In the genomic region with DNA sequence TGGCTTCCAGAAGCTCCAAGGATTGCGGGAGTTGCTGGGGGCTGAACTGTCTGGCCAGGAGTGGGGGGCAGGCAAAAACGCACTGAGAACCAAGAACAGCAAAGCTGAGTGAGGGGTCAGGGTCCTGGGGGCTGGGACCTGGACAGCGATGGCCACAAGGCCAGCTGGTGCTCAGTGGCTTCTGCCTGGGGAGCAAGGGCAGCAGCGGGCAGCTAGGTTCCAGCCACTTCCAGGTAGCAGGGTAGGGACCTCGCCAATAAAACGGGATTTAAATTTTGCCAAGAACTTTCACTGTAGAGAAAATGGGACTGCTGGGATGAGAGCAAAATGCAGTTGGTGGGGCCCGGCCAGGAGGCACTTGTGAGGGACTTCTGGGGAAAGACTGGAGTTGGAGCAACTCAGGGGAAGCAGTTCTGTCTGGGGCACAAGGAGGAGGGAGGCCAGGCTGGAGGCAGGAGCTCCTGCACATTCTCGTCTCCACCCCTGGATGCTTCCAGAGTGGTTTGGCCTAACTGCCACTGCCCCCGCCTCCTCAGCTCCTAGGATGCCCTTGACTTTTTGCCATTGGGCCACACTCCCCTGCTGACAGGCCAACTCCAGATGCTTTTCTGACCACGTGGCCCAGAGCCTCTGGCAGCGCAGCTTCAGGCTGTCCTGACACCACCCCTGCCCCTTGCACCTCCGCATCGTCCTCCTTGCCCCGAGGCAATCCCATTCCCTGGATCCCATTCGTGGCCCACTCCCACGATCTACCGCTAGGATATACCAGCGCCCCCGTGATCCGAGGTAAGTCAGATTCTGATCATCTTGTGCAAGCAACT, we compare ENCODE assay signal across 25 cellular contexts. TPM values are rescaled to one million over a fixed set of nuclear protein-coding genes. Genes with fewer than 3 reads are reported as not detected.
DNase-seq lines count a peak whose midpoint lies in the region; ATAC-seq, FAIRE-seq and TF ChIP-seq lines count a peak whose summit lies in the region.
"Had no signal": no experiment of that assay in that cellular context is flagged by ENCODE, and none has a peak within 500 bp of the region (broad histone marks: within the 10 kb centered on the region; RNA-seq: fewer than 3 reads in every experiment).

No MANE protein-coding gene starts in this region.

- H4K20me1 ChIP-seq in HepG2 (ENCODE audit: insufficient read depth, low read length) = no peaks in the 10 kb centered on the region

- peak; percentile 56 for DNase-seq in activated effector memory CD4-positive, alpha-beta T cell treated with anti-CD3 and anti-CD28 coated beads, Interleukin-2, amount 50 U/mL, for 16 hours
- no peak for DNase-seq in activated effector memory CD4-positive, alpha-beta T cell treated with Interleukin-2 at 50 U/mL for 16 hours
- DNase-seq in adrenal gland (peak; percentile 72 to 94 (median 92)), HepG2 (ENCODE audit: low spot score) (no peak), upper lobe of right lung (peak; percentile 54), SKM-1 (lab: John Stamatoyannopoulos, UW; ENCODE audit: unreplicated experiment) (no peak), SHP77 treated with DMSO at 0.1 percent for 48 hours (lab: John Stamatoyannopoulos, UW) (no peak)
- DNase-seq in natural killer cell treated with Interleukin-12 subunit alpha and Interleukin-12 subunit beta and Interleukin-15 and Interleukin-18, amount 100 ng/mL, for 72 hours (ENCODE audit: low spot score) = no peak
- DNase-seq: activated gamma-delta T cell, mucosa of descending colon, NCI-H1694, NCI-H524, PC-9 had no signal

- CTCF ChIA-PET in HepG2 (lab: Yijun Ruan, JAX; ENCODE audit: low intra/inter-chr PET ratio, low total read pairs) = no interaction called here

- H3K27ac Mint-ChIP-seq in natural killer cell treated with Interleukin-12 subunit alpha and Interleukin-12 subunit beta and Interleukin-15 and Interleukin-18, amount 100 ng/mL, for 72 hours = no peak overlapping the region
- H3K27ac Mint-ChIP-seq: stimulated activated effector memory CD8-positive, alpha-beta T cell treated with anti-CD3 and anti-CD28 coated beads, Interleukin-12 subunit alpha, Interleukin-12 subunit beta, amount 100 ng/mL, for 72 hours; T-cell had no signal

- no peak for FAIRE-seq in HepG2 (lab: Jason Lieb, UNC)
- FAIRE-seq: colon, D721Med, endothelial cell of umbilical vein, islet of Langerhans had no signal

- H3K4me3 Mint-ChIP-seq in natural killer cell treated with Interleukin-12 subunit alpha and Interleukin-12 subunit beta and Interleukin-15 and Interleukin-18, amount 100 ng/mL, for 72 hours = no peak overlapping the region
- H3K4me3 Mint-ChIP-seq: stimulated activated effector memory CD8-positive, alpha-beta T cell treated with anti-CD3 and anti-CD28 coated beads, Interleukin-12 subunit alpha, Interleukin-12 subunit beta, amount 100 ng/mL, for 72 hours; T-cell had no signal

- H3K9me3 ChIP-seq in adrenal gland (replicated peaks in 1 of 3) = no peaks in the 10 kb centered on the region
- H3K9me3 ChIP-seq in HepG2 (ENCODE audit: low read length) = no peaks in the 10 kb centered on the region
- no peaks in the 10 kb centered on the region for H3K9me3 ChIP-seq in upper lobe of right lung
- H3K9me3 ChIP-seq: mucosa of descending colon, upper lobe of left lung had no signal

- 0 out of 2 replicates have a peak overlapping the region, but pooled peaks have one; percentile 5 for H3K4me2 ChIP-seq in HepG2 (ENCODE audit: low read depth, low read length)
- H3K4me2 ChIP-seq: PC-9 had no signal

- no peak overlapping the region for H3K4me3 ChIP-seq in adrenal gland
- no peak overlapping the region for H3K4me3 ChIP-seq in HepG2 (replicated peaks in 1 of 3; ENCODE audit: insufficient read depth in 1 of 3, low read depth in 2 of 3, low read length in 3 of 3)
- no peak overlapping the region for H3K4me3 ChIP-seq in upper lobe of right lung
- H3K4me3 ChIP-seq: mucosa of descending colon, PC-9, skin epidermis, upper lobe of left lung had no signal

- H3K27me3 ChIP-seq in adrenal gland (no peaks in the 10 kb centered on the region), HepG2 (ENCODE audit: control insufficient read depth in 1 of 2, insufficient read depth in 2 of 2, low read length in 2 of 2) (no peaks in the 10 kb centered on the region), upper lobe of right lung (no peaks in the 10 kb centered on the region)
- H3K27me3 ChIP-seq: upper lobe of left lung had no signal

- no peaks in the 10 kb centered on the region for H3K79me2 ChIP-seq in HepG2 (ENCODE audit: insufficient read depth, low read length)

- peaks cover 5% of the 10 kb centered on the region in 2 donors for H3K4me1 Mint-ChIP-seq in natural killer cell treated with Interleukin-12 subunit alpha and Interleukin-12 subunit beta and Interleukin-15 and Interleukin-18, amount 100 ng/mL, for 72 hours (ENCODE audit: low read depth in 2 of 2)

- no peak for TF ChIP-seq CTCF in adrenal gland (IDR thresholded peaks at IDR 0.05)
- no peak for TF ChIP-seq CTCF in HepG2 (CRISPR knock-in tag; IDR thresholded peaks at IDR 0.05)
- TF ChIP-seq CTCF in upper lobe of right lung (IDR thresholded peaks at IDR 0.05) = no peak

- TF ChIP-seq POLR2A in adrenal gland (IDR thresholded peaks at IDR 0.05) (no peak), HepG2 (IDR thresholded peaks at IDR 0.05; ENCODE audit: insufficient read depth in 1 of 2, low read depth in 2 of 2, low read length in 2 of 2) (0 out of 4 replicates have a peak, but pooled peaks of 1 of the 2 experiments have one; percentile 30)

- H3K9me3 Mint-ChIP-seq in natural killer cell treated with Interleukin-12 subunit alpha and Interleukin-12 subunit beta and Interleukin-15 and Interleukin-18, amount 100 ng/mL, for 72 hours = no peaks in the 10 kb centered on the region
- H3K9me3 Mint-ChIP-seq: stimulated activated effector memory CD8-positive, alpha-beta T cell treated with anti-CD3 and anti-CD28 coated beads, Interleukin-12 subunit alpha, Interleukin-12 subunit beta, amount 100 ng/mL, for 72 hours; T-cell had no signal

- WGBS in adrenal gland, 4 donors = 38 to 61% (median 47%) methylated on average over 17 to 20 of the region's 20 CpGs
- WGBS in HepG2 (ENCODE audit: low lambda C conversion rate) = 88% methylated on average over 20 of the region's 20 CpGs

- TF ChIP-seq EP300 in HepG2 (IDR thresholded peaks at IDR 0.05; ENCODE audit: low read depth in 2 of 2, low read length in 2 of 2) (no peak), HepG2 (CRISPR knock-in tag; IDR thresholded peaks at IDR 0.05; ENCODE audit: borderline replicate concordance) (no peak)

- TF ChIP-seq RAD21 in HepG2 (CRISPR knock-in tag; IDR thresholded peaks at IDR 0.05) = no peak

- H3K36me3 ChIP-seq in adrenal gland (replicated peaks in 1 of 2) (peaks cover 0 to 15% of the 10 kb centered on the region in 2 donors), HepG2 (replicated peaks in 1 of 2; ENCODE audit: control insufficient read depth in 1 of 2, insufficient read depth in 2 of 2, low read length in 2 of 2) (peaks cover 12 to 15% of the 10 kb centered on the region in 2 experiments; a peak in 4 of 5 replicates), upper lobe of right lung (peaks cover 7% of the 10 kb centered on the region)

- H3K27me3 Mint-ChIP-seq in natural killer cell treated with Interleukin-12 subunit alpha and Interleukin-12 subunit beta and Interleukin-15 and Interleukin-18, amount 100 ng/mL, for 72 hours = no peaks in the 10 kb centered on the region
- H3K27me3 Mint-ChIP-seq: T-cell had no signal

- in situ Hi-C loops in HepG2 (cut with HindIII; ENCODE audit: extremely low pct_ligation_motif_present, low pct_unique_long_range_greater_than_20kb) = no loop called here

- no peak overlapping the region for H3K9ac ChIP-seq in HepG2 (ENCODE audit: insufficient read depth, low read depth, low read length)

- intact Hi-C loops in adrenal gland (cut with DNase I) = no loop called here
- intact Hi-C loops in HepG2 (cut with micrococcal nuclease; ENCODE audit: unreplicated experiment) = no loop called here
- intact Hi-C loops in upper lobe of right lung (cut with DNase I) = no loop called here

- H3K4me1 ChIP-seq in adrenal gland (replicated peaks in 1 of 2) (peaks cover 7 to 13% of the 10 kb centered on the region in 2 donors), HepG2 (ENCODE audit: insufficient read depth, low read length) (peaks cover 14% of the 10 kb centered on the region), upper lobe of right lung (peaks cover under 1% of the 10 kb centered on the region)

- H3K36me3 Mint-ChIP-seq in natural killer cell treated with Interleukin-12 subunit alpha and Interleukin-12 subunit beta and Interleukin-15 and Interleukin-18, amount 100 ng/mL, for 72 hours = no peaks in the 10 kb centered on the region

- POLR2A ChIA-PET in HepG2 (lab: Yijun Ruan, JAX) = no interaction called here

- ATAC-seq in HepG2 = peak; percentile 6
- no peak for ATAC-seq in upper lobe of right lung
- ATAC-seq in natural killer cell treated with Interleukin-12 subunit alpha and Interleukin-12 subunit beta and Interleukin-15 and Interleukin-18, amount 100 ng/mL, for 72 hours = no peak
- ATAC-seq: mucosa of descending colon; stimulated activated effector memory CD8-positive, alpha-beta T cell treated with anti-CD3 and anti-CD28 coated beads, Interleukin-12 subunit alpha, Interleukin-12 subunit beta, amount 100 ng/mL, for 72 hours; T-cell had no signal

- H2AFZ ChIP-seq in HepG2 (ENCODE audit: low read length) = no peak overlapping the region
- H2AFZ ChIP-seq: PC-9 had no signal

- BruUV-seq in HepG2 (replicated peaks; lab: Mats Ljungman, UMichigan) = no TSS peak

- H3K27ac ChIP-seq in adrenal gland (peak overlapping the region in 4 of 5 donors; percentile 37 to 69 (median 57)), HepG2 (ENCODE audit: extremely low read length, insufficient read depth, low read length) (peak overlapping the region; percentile 30), upper lobe of right lung (no peak overlapping the region)
- H3K27ac ChIP-seq: PC-9, skin epidermis, upper lobe of left lung had no signal

RNA-seq across cellular contexts. Expression of gene CCDC74A, which starts 5.5 kb away (rescaled TPM):
- total RNA-seq in adrenal gland (10 to 100 TPM in 7 of 8 donors, 1 to 10 TPM in 1; 8.4 to 77.1 (median 35.2) TPM), HepG2 (2016; rRNA removed; fragmentation: Illumina TruSeq; extraction: Trizol) (0.15 TPM in 1 of 2 replicates, not detected in the other), upper lobe of right lung (1.2 TPM)
- polyA plus RNA-seq in adrenal gland (10 to 100 TPM; 13.9 to 74.4 (median 58.3) TPM), HepG2 (2011; rRNA removed) (0.17 and 0.18 TPM in 2 replicates)
- 0.35 and 0.40 TPM in 2 replicates for total RNA-seq in HepG2 (2016; cell fraction: cytosol; rRNA removed; fragmentation: Illumina TruSeq; extraction: Trizol; ENCODE audit: low read depth)
- total RNA-seq in HepG2 (2016; cell fraction: insoluble cytoplasmic fraction; rRNA removed; fragmentation: Illumina TruSeq; extraction: Trizol) = 0.15 TPM in 1 of 2 replicates, not detected in the other
- total RNA-seq in HepG2 (2016; cell fraction: membrane; rRNA removed; fragmentation: Illumina TruSeq; extraction: Trizol) = 0.28 and 0.46 TPM in 2 replicates
- not detected in 2 replicates for total RNA-seq in HepG2 (2016; cell fraction: nucleus; rRNA removed; fragmentation: Illumina TruSeq; extraction: Trizol)
- 0.04 TPM in 1 of 2 replicates, not detected in the other for polyA plus RNA-seq in HepG2 (2011; cell fraction: cytosol; rRNA removed)
- polyA plus RNA-seq in HepG2 (2011; cell fraction: nucleus; rRNA removed) = 0.57 and 0.92 TPM in 2 replicates
- polyA plus RNA-seq in HepG2 (2012) = not detected in 2 replicates
- polyA plus RNA-seq in HepG2 (2016; cell fraction: cytosol; fragmentation: Illumina TruSeq; extraction: Trizol; ENCODE audit: low read depth) = 0.22 and 0.25 TPM in 2 replicates
- polyA plus RNA-seq in HepG2 (2016; cell fraction: insoluble cytoplasmic fraction; fragmentation: Illumina TruSeq; extraction: Trizol; ENCODE audit: low read depth) = not detected in 2 replicates
- polyA plus RNA-seq in HepG2 (2016; cell fraction: membrane; fragmentation: Illumina TruSeq; extraction: Trizol; ENCODE audit: low read depth) = 0.19 and 0.52 TPM in 2 replicates
- polyA plus RNA-seq in HepG2 (2016; cell fraction: nucleus; fragmentation: Illumina TruSeq; extraction: Trizol; ENCODE audit: insufficient read depth, low read depth) = 0.51 TPM in 1 of 2 replicates, not detected in the other
- 0.14 and 0.47 TPM in 2 replicates for polyA minus RNA-seq in HepG2 (2011; rRNA and poly(A)+ RNA removed; ENCODE audit: low replicate concordance)
- polyA minus RNA-seq in HepG2 (2011; cell fraction: cytosol; rRNA and poly(A)+ RNA removed) = not detected in 2 replicates
- 0.62 TPM in 1 of 2 replicates, not detected in the other for polyA minus RNA-seq in HepG2 (2011; cell fraction: nucleus; rRNA and poly(A)+ RNA removed)
- total RNA-seq in natural killer cell treated with Interleukin-12 subunit alpha and Interleukin-12 subunit beta and Interleukin-15 and Interleukin-18, amount 100 ng/mL, for 72 hours = 1 to 10 TPM; 2.1 to 2.5 TPM

RNA-seq across cellular contexts. Expression of gene MZT2A, which starts 30.0 kb away (rescaled TPM):
- total RNA-seq in adrenal gland (100 to 1,000 TPM in 6 of 8 donors, 10 to 100 TPM in 2; 68.8 to 226 (median 127) TPM), HepG2 (2016; rRNA removed; fragmentation: Illumina TruSeq; extraction: Trizol) (291 and 349 TPM in 2 replicates), upper lobe of right lung (46.5 TPM)
- polyA plus RNA-seq in adrenal gland (100 to 1,000 TPM in 2 of 3 donors, 10 to 100 TPM in 1; 12.4 to 184 (median 182) TPM), HepG2 (2011; rRNA removed) (205 and 221 TPM in 2 replicates)
- 428 and 487 TPM in 2 replicates for total RNA-seq in HepG2 (2016; cell fraction: cytosol; rRNA removed; fragmentation: Illumina TruSeq; extraction: Trizol; ENCODE audit: low read depth)
- total RNA-seq in HepG2 (2016; cell fraction: insoluble cytoplasmic fraction; rRNA removed; fragmentation: Illumina TruSeq; extraction: Trizol) = 289 and 347 TPM in 2 replicates
- total RNA-seq in HepG2 (2016; cell fraction: membrane; rRNA removed; fragmentation: Illumina TruSeq; extraction: Trizol) = 466 and 543 TPM in 2 replicates
- total RNA-seq in HepG2 (2016; cell fraction: nucleus; rRNA removed; fragmentation: Illumina TruSeq; extraction: Trizol) = 119 and 151 TPM in 2 replicates
- 115 and 305 TPM in 2 replicates for polyA plus RNA-seq in HepG2 (2011; cell fraction: cytosol; rRNA removed)
- polyA plus RNA-seq in HepG2 (2011; cell fraction: nucleus; rRNA removed) = 112 and 128 TPM in 2 replicates
- polyA plus RNA-seq in HepG2 (2012) = 143 and 187 TPM in 2 replicates
- polyA plus RNA-seq in HepG2 (2016; cell fraction: cytosol; fragmentation: Illumina TruSeq; extraction: Trizol; ENCODE audit: low read depth) = 374 and 433 TPM in 2 replicates
- 239 and 240 TPM in 2 replicates for polyA plus RNA-seq in HepG2 (2016; cell fraction: insoluble cytoplasmic fraction; fragmentation: Illumina TruSeq; extraction: Trizol; ENCODE audit: low read depth)
- polyA plus RNA-seq in HepG2 (2016; cell fraction: membrane; fragmentation: Illumina TruSeq; extraction: Trizol; ENCODE audit: low read depth) = 346 and 362 TPM in 2 replicates
- polyA plus RNA-seq in HepG2 (2016; cell fraction: nucleus; fragmentation: Illumina TruSeq; extraction: Trizol; ENCODE audit: insufficient read depth, low read depth) = 193 and 199 TPM in 2 replicates
- 27.1 and 58.6 TPM in 2 replicates for polyA minus RNA-seq in HepG2 (2011; rRNA and poly(A)+ RNA removed; ENCODE audit: low replicate concordance)
- 43.0 and 50.7 TPM in 2 replicates for polyA minus RNA-seq in HepG2 (2011; cell fraction: cytosol; rRNA and poly(A)+ RNA removed)
- polyA minus RNA-seq in HepG2 (2011; cell fraction: nucleus; rRNA and poly(A)+ RNA removed) = 27.1 and 31.8 TPM in 2 replicates
- total RNA-seq in natural killer cell treated with Interleukin-12 subunit alpha and Interleukin-12 subunit beta and Interleukin-15 and Interleukin-18, amount 100 ng/mL, for 72 hours = 10 to 100 TPM; 60.5 to 96.1 TPM

RNA-seq across cellular contexts. Expression of gene TUBA3D, which starts 46.3 kb away (rescaled TPM):
- not detected for total RNA-seq in adrenal gland
- under 1 TPM in 1 of 3 donors, not detected in 2; 0.10 TPM for polyA plus RNA-seq in adrenal gland
- not detected in 2 replicates for total RNA-seq in HepG2 (2016; rRNA removed; fragmentation: Illumina TruSeq; extraction: Trizol)
- total RNA-seq in HepG2 (2016; cell fraction: cytosol; rRNA removed; fragmentation: Illumina TruSeq; extraction: Trizol; ENCODE audit: low read depth) = not detected in 2 replicates
- total RNA-seq in HepG2 (2016; cell fraction: insoluble cytoplasmic fraction; rRNA removed; fragmentation: Illumina TruSeq; extraction: Trizol) = not detected in 2 replicates
- total RNA-seq in HepG2 (2016; cell fraction: membrane; rRNA removed; fragmentation: Illumina TruSeq; extraction: Trizol) = not detected in 2 replicates
- not detected in 2 replicates for total RNA-seq in HepG2 (2016; cell fraction: nucleus; rRNA removed; fragmentation: Illumina TruSeq; extraction: Trizol)
- not detected in 2 replicates for polyA plus RNA-seq in HepG2 (2011; rRNA removed)
- polyA plus RNA-seq in HepG2 (2011; cell fraction: cytosol; rRNA removed) = not detected in 2 replicates
- polyA plus RNA-seq in HepG2 (2011; cell fraction: nucleus; rRNA removed) = not detected in 2 replicates
- polyA plus RNA-seq in HepG2 (2012) = 0.15 and 0.28 TPM in 2 replicates
- polyA plus RNA-seq in HepG2 (2016; cell fraction: cytosol; fragmentation: Illumina TruSeq; extraction: Trizol; ENCODE audit: low read depth) = not detected in 2 replicates
- polyA plus RNA-seq in HepG2 (2016; cell fraction: insoluble cytoplasmic fraction; fragmentation: Illumina TruSeq; extraction: Trizol; ENCODE audit: low read depth) = not detected in 2 replicates
- polyA plus RNA-seq in HepG2 (2016; cell fraction: membrane; fragmentation: Illumina TruSeq; extraction: Trizol; ENCODE audit: low read depth) = not detected in 2 replicates
- polyA plus RNA-seq in HepG2 (2016; cell fraction: nucleus; fragmentation: Illumina TruSeq; extraction: Trizol; ENCODE audit: insufficient read depth, low read depth) = not detected in 2 replicates
- polyA minus RNA-seq in HepG2 (2011; rRNA and poly(A)+ RNA removed; ENCODE audit: low replicate concordance) = 0.09 TPM in 1 of 2 replicates, not detected in the other
- not detected in 2 replicates for polyA minus RNA-seq in HepG2 (2011; cell fraction: cytosol; rRNA and poly(A)+ RNA removed)
- not detected in 2 replicates for polyA minus RNA-seq in HepG2 (2011; cell fraction: nucleus; rRNA and poly(A)+ RNA removed)
- not detected for total RNA-seq in upper lobe of right lung
- not detected for total RNA-seq in natural killer cell treated with Interleukin-12 subunit alpha and Interleukin-12 subunit beta and Interleukin-15 and Interleukin-18, amount 100 ng/mL, for 72 hours
- total RNA-seq: activated CD8-positive, alpha-beta memory T cell treated with anti-CD3 and anti-CD28 coated beads for 36 hours; aorta; endothelial cell of umbilical vein; mucosa of descending colon; omental fat pad; PC-9; T-cell; upper lobe of left lung had no signal
- polyA plus RNA-seq: AG04450, endothelial cell of umbilical vein had no signal

Comparison
In these comparisons a context has a peak if more than half of its experiments do, and no peak if none do; other contexts are left out.
1. DNase-seq: peak in activated effector memory CD4-positive, alpha-beta T cell treated with anti-CD3 and anti-CD28 coated beads, Interleukin-2, amount 50 U/mL, for 16 hours (single experiment), adrenal gland (7 of 7) and upper lobe of right lung (single experiment); none in activated effector memory CD4-positive, alpha-beta T cell treated with Interleukin-2 at 50 U/mL for 16 hours (single experiment), HepG2 (single experiment), natural killer cell treated with Interleukin-12 subunit alpha and Interleukin-12 subunit beta and Interleukin-15 and Interleukin-18, amount 100 ng/mL, for 72 hours (single experiment), SKM-1 (single experiment) and SHP77 treated with DMSO at 0.1 percent for 48 hours (single experiment).